20 cellular contexts compared by ENCODE assay signal in the genomic region with DNA sequence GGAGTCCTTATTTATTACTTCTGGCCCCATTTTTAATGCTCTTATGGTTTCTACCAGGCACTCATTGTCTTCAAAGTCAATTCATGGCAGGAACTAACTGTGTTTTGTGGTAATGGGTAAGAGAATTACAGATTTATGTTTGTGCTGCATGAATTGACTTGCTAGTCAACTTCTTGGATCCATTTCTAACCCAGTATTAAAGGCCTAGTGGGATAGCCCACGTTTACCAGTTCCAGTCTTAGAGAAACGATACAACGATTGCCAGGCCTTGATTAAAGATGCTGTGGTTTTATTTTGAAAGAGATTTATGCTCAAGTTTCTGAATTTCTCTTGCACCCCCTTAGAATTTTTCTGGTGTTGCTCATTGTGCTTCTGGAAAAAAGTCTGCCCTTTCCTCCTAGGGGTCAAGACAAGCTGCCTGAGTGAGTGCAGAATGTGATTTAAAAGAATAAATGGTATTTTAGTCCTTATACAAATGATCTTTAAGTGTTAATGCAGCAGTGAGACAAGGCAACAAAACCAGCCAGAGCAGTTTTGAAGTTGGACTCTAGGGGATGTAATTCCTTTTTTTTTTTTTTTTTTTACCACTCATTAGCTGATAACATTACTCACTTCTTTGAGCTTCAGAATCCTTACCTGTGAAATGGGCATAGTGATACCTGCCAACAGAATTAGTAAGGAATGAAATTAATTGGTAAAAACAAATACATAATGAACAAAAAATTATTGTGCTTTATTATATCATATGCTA.
DNase-seq lines count a peak whose midpoint lies in the region; TF ChIP-seq lines count a peak whose summit lies in the region.
"Had no signal": no experiment of that assay in that cellular context is flagged by ENCODE, and none has a peak within 500 bp of the region (broad histone marks: within the 10 kb centered on the region; RNA-seq: fewer than 3 reads in every experiment).

No MANE protein-coding gene starts in this region.

- no peak overlapping the region for H3K4me3 ChIP-seq in retinal pigment epithelial cell (ENCODE audit: low read length)
- H3K4me3 ChIP-seq: left lung, Peyer's patch, right atrium auricular region, tibial artery had no signal

- peak; percentile 9 for TF ChIP-seq CTCF in retinal pigment epithelial cell (conservative IDR thresholded peaks at IDR 0.05; ENCODE audit: low read depth, low read length)

- POLR2A ChIA-PET in HEK293T (lab: Yijun Ruan, JAX): no interaction called here

- CTCF ChIA-PET in HEK293T (lab: Yijun Ruan, JAX): no interaction called here

- DNase-seq in HEK293T (ENCODE audit: extremely low spot score) (no peak), amniotic epithelial cell (ENCODE audit: low read depth) (peak; percentile 10), fibroblast of peridontal ligament (ENCODE audit: extremely low read depth) (peak; percentile 62), retinal pigment epithelial cell (ENCODE audit: low read depth) (no peak), putamen (ENCODE audit: low spot score) (no peak), posterior vena cava (ENCODE audit: low spot score) (no peak)
- DNase-seq in activated naive CD4-positive, alpha-beta T cell treated with Interleukin-2 at 50 U/mL for 16 hours: no peak
- DNase-seq: activated CD4-positive, alpha-beta T cell treated with anti-CD3 and anti-CD28 coated beads, Interleukin-2, amount 10 ng/mL, durations not matched to agents 24 days and 14 days; cortex of kidney; DMS79; left lung; NCI-H146; NCI-H2171; NCI-H524; Peyer's patch; stimulated activated CD4-positive, alpha-beta T cell treated with anti-CD3 and anti-CD28 coated beads, Interleukin-12 subunit alpha, Interleukin-12 subunit beta, amount 100 ng/mL, for 4 hours; stimulated activated CD4-positive, alpha-beta T cell treated with anti-CD3 and anti-CD28 coated beads, Interleukin-4, amount 100 ng/mL, for 4 hours; T-helper 17 cell; tibial artery had no signal

- intact Hi-C loops in posterior vena cava (cut with DNase I): no loop called here

TF ChIP-seq in HEK293T, 16 proteins besides CTCF, POLR2A, EP300 and RAD21:
- TF ChIP-seq L3MBTL2 (conservative IDR thresholded peaks at IDR 0.05) (no peak), ZNF384 (IDR thresholded peaks at IDR 0.05) (0 out of 2 replicates have a peak, but pooled peaks have one; percentile 24), ELF4 (IDR thresholded peaks at IDR 0.05) (no peak)

Comparison
In these comparisons a context has a peak if more than half of its experiments do, and no peak if none do; other contexts are left out.
1. DNase-seq: peak in amniotic epithelial cell (single experiment) and fibroblast of peridontal ligament (single experiment); none in HEK293T (single experiment), retinal pigment epithelial cell (single experiment), putamen (single experiment), posterior vena cava (single experiment) and activated naive CD4-positive, alpha-beta T cell treated with Interleukin-2 at 50 U/mL for 16 hours (single experiment).